In the genomic region with DNA sequence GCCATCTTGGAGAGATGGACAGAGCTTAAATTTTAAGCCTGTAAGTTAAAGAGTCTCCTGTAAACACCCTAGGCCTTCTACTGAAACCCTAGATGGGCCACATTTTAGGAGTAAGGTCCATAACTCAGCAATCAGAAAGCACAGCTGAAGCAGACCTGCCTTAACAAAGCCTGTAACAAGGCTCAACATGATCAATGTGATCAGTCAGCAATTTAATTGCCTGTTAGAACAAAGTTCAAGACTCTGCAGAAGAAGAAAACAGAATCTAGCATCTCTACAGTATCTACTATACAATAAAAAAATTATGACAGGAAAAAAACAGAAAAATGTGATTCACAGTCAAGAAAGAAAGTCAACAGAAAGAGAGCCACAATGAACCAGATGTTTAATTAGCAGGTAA, we compare ENCODE assay signal across 22 cellular contexts. TPM values are rescaled to one million over a fixed set of nuclear protein-coding genes. Genes with fewer than 3 reads are reported as not detected.
DNase-seq lines count a peak whose midpoint lies in the region; ATAC-seq, FAIRE-seq and TF ChIP-seq lines count a peak whose summit lies in the region.
"Had no signal": no experiment of that assay in that cellular context is flagged by ENCODE, and none has a peak within 500 bp of the region (broad histone marks: within the 10 kb centered on the region; RNA-seq: fewer than 3 reads in every experiment).

No MANE protein-coding gene starts in this region.

- no peak for ATAC-seq in HepG2
- no peak for ATAC-seq in right lobe of liver
- no peak for ATAC-seq in GM19035 (IDR thresholded peaks at IDR 0.05; ENCODE audit: unreplicated experiment)
- ATAC-seq: CD8-positive, alpha-beta T cell; GM12878 had no signal

- peaks cover 33% of the 10 kb centered on the region for H3K4me1 Mint-ChIP-seq in nephron progenitor cell
- H3K4me1 Mint-ChIP-seq: B cell, IgD-negative memory B cell had no signal

- no peaks in the 10 kb centered on the region for H3K27me3 Mint-ChIP-seq in nephron progenitor cell (ENCODE audit: low read depth, poor library complexity)

- in situ Hi-C loops in HepG2 (cut with HindIII; ENCODE audit: extremely low pct_ligation_motif_present, low pct_unique_long_range_greater_than_20kb) = no loop called here

- TF ChIP-seq POLR2A in HepG2 (IDR thresholded peaks at IDR 0.05; ENCODE audit: insufficient read depth in 1 of 2, low read depth in 2 of 2, low read length in 2 of 2) (no peak), right lobe of liver (IDR thresholded peaks at IDR 0.05) (no peak)

- H3K9me3 Mint-ChIP-seq in nephron progenitor cell = peaks cover 5% of the 10 kb centered on the region
- H3K9me3 Mint-ChIP-seq: CD8-positive, alpha-beta T cell; HFFc6; IgD-negative memory B cell had no signal

- no peak for FAIRE-seq in HepG2 (lab: Jason Lieb, UNC)
- FAIRE-seq in bronchial epithelial cell (lab: Jason Lieb, UNC) = no peak
- FAIRE-seq: GM12878, GM19239, H1 had no signal

- POLR2A ChIA-PET in HepG2 (lab: Yijun Ruan, JAX) = no interaction called here

- TF ChIP-seq EP300 in HepG2 (IDR thresholded peaks at IDR 0.05; ENCODE audit: low read depth in 2 of 2, low read length in 2 of 2) = no peak
- no peak for TF ChIP-seq EP300 in HepG2 (CRISPR knock-in tag; IDR thresholded peaks at IDR 0.05; ENCODE audit: borderline replicate concordance)

- TF ChIP-seq CTCF in HepG2 (CRISPR knock-in tag; IDR thresholded peaks at IDR 0.05) (no peak), right lobe of liver (IDR thresholded peaks at IDR 0.05) (no peak), bronchial epithelial cell (IDR thresholded peaks at IDR 0.05; ENCODE audit: insufficient read depth, low read length, severe bottlenecking) (no peak), nephron progenitor cell (IDR thresholded peaks at IDR 0.05) (no peak)

- H3K36me3 Mint-ChIP-seq in nephron progenitor cell (ENCODE audit: low read depth) = peaks cover 74% of the 10 kb centered on the region
- H3K36me3 Mint-ChIP-seq: CD8-positive, alpha-beta T cell had no signal

- intact Hi-C loops in HepG2 (cut with micrococcal nuclease; ENCODE audit: unreplicated experiment) = no loop called here
- intact Hi-C loops in right lobe of liver (cut with DNase I) = no loop called here

- H3K27me3 ChIP-seq in HepG2 (ENCODE audit: control insufficient read depth in 1 of 2, insufficient read depth in 2 of 2, low read length in 2 of 2) = no peaks in the 10 kb centered on the region
- no peaks in the 10 kb centered on the region for H3K27me3 ChIP-seq in right lobe of liver
- H3K27me3 ChIP-seq in bronchial epithelial cell (ENCODE audit: control insufficient read depth, insufficient read depth, low read length) = no peaks in the 10 kb centered on the region
- H3K27me3 ChIP-seq: BLaER1 treated with 17β-estradiol and CSF1 and Interleukin-3, amounts not matched to agents 10 nM and 100 nM had no signal

- CTCF ChIA-PET in HepG2 (lab: Yijun Ruan, JAX; ENCODE audit: low intra/inter-chr PET ratio, low total read pairs) = no interaction called here

- no peak for DNase-seq in HepG2 (ENCODE audit: low spot score)
- DNase-seq in right lobe of liver = no peak
- peak; percentile 44 for DNase-seq in bronchial epithelial cell (ENCODE audit: low read depth)
- DNase-seq in nephron progenitor cell = no peak
- DNase-seq in NCI-H446 (lab: John Stamatoyannopoulos, UW) = no peak
- no peak for DNase-seq in superior temporal gyrus (ENCODE audit: extremely low spot score)
- DNase-seq: CD8-positive, alpha-beta T cell; DMS 273 treated with DMSO at 0.1 percent for 48 hours; DMS53; DND-41; EL; HFFc6 had no signal

- no peak overlapping the region for H3K4me2 ChIP-seq in HepG2 (ENCODE audit: low read depth, low read length)
- H3K4me2 ChIP-seq: BLaER1 treated with 17β-estradiol and CSF1 and Interleukin-3, amounts not matched to agents 10 nM and 100 nM had no signal

- BruUV-seq in HepG2 (replicated peaks; lab: Mats Ljungman, UMichigan) = no TSS peak

- H3K4me3 ChIP-seq in HepG2 (replicated peaks in 1 of 3; ENCODE audit: insufficient read depth in 1 of 3, low read depth in 2 of 3, low read length in 3 of 3) (no peak overlapping the region), right lobe of liver (no peak overlapping the region), bronchial epithelial cell (ENCODE audit: low read depth, low read length) (no peak overlapping the region)
- H3K4me3 ChIP-seq: BLaER1 treated with 17β-estradiol and CSF1 and Interleukin-3, amounts not matched to agents 10 nM and 100 nM; GM12878; HAP-1 had no signal

- H3K4me3 Mint-ChIP-seq in nephron progenitor cell = no peak overlapping the region
- H3K4me3 Mint-ChIP-seq: B cell; CD8-positive, alpha-beta T cell; HFFc6; IgD-negative memory B cell had no signal

- no peak overlapping the region for H3K9ac ChIP-seq in HepG2 (ENCODE audit: insufficient read depth, low read depth, low read length)
- H3K9ac ChIP-seq: BLaER1 treated with 17β-estradiol and CSF1 and Interleukin-3, amounts not matched to agents 10 nM and 100 nM had no signal

- H4K20me1 ChIP-seq in HepG2 (ENCODE audit: insufficient read depth, low read length) = no peaks in the 10 kb centered on the region
- H4K20me1 ChIP-seq: BLaER1 treated with 17β-estradiol and CSF1 and Interleukin-3, amounts not matched to agents 10 nM and 100 nM had no signal

- H3K4me1 ChIP-seq in HepG2 (ENCODE audit: insufficient read depth, low read length) = peaks cover 19% of the 10 kb centered on the region
- H3K4me1 ChIP-seq in right lobe of liver = no peaks in the 10 kb centered on the region
- H3K4me1 ChIP-seq: BLaER1 treated with 17β-estradiol and CSF1 and Interleukin-3, amounts not matched to agents 10 nM and 100 nM had no signal

- H3K9me3 ChIP-seq in HepG2 (ENCODE audit: low read length) (no peaks in the 10 kb centered on the region), right lobe of liver (no peaks in the 10 kb centered on the region)
- H3K9me3 ChIP-seq: BLaER1 treated with 17β-estradiol and CSF1 and Interleukin-3, amounts not matched to agents 10 nM and 100 nM; HAP-1 had no signal

- H3K36me3 ChIP-seq in HepG2 (replicated peaks in 1 of 2; ENCODE audit: control insufficient read depth in 1 of 2, insufficient read depth in 2 of 2, low read length in 2 of 2) = peaks cover 10 to 58% of the 10 kb centered on the region in 2 experiments; a peak in 4 of 5 replicates
- no peaks in the 10 kb centered on the region for H3K36me3 ChIP-seq in right lobe of liver
- peaks cover 5% of the 10 kb centered on the region for H3K36me3 ChIP-seq in bronchial epithelial cell (ENCODE audit: control insufficient read depth, insufficient read depth, low read length)

- TF ChIP-seq RAD21 in HepG2 (CRISPR knock-in tag; IDR thresholded peaks at IDR 0.05) = no peak

- H3K27ac Mint-ChIP-seq in nephron progenitor cell = peak overlapping the region; percentile 7
- H3K27ac Mint-ChIP-seq: B cell; CD8-positive, alpha-beta T cell; HFFc6; IgD-negative memory B cell had no signal

- H3K27ac ChIP-seq in HepG2 (ENCODE audit: extremely low read length, insufficient read depth, low read length) = no peak overlapping the region
- H3K27ac ChIP-seq in right lobe of liver = no peak overlapping the region
- H3K27ac ChIP-seq: 22Rv1; BLaER1 treated with 17β-estradiol and CSF1 and Interleukin-3, amounts not matched to agents 10 nM and 100 nM; HL-60 had no signal

- peaks cover 36% of the 10 kb centered on the region for H3K79me2 ChIP-seq in HepG2 (ENCODE audit: insufficient read depth, low read length)

- no peak overlapping the region for H2AFZ ChIP-seq in HepG2 (ENCODE audit: low read length)

RNA-seq across cellular contexts. Expression of a gene that starts 27.1 kb away (rescaled TPM):
- total RNA-seq in HepG2 (2016; rRNA removed; fragmentation: Illumina TruSeq; extraction: Trizol) = 67.5 and 99.8 TPM in 2 replicates
- 127 and 147 TPM in 2 replicates for total RNA-seq in HepG2 (2016; cell fraction: cytosol; rRNA removed; fragmentation: Illumina TruSeq; extraction: Trizol; ENCODE audit: low read depth)
- total RNA-seq in HepG2 (2016; cell fraction: insoluble cytoplasmic fraction; rRNA removed; fragmentation: Illumina TruSeq; extraction: Trizol) = 68.9 and 96.4 TPM in 2 replicates
- total RNA-seq in HepG2 (2016; cell fraction: membrane; rRNA removed; fragmentation: Illumina TruSeq; extraction: Trizol) = 82.3 and 91.0 TPM in 2 replicates
- total RNA-seq in HepG2 (2016; cell fraction: nucleus; rRNA removed; fragmentation: Illumina TruSeq; extraction: Trizol) = 59.8 and 61.0 TPM in 2 replicates
- 40.3 and 45.8 TPM in 2 replicates for polyA plus RNA-seq in HepG2 (2011; rRNA removed)
- polyA plus RNA-seq in HepG2 (2011; cell fraction: cytosol; rRNA removed) = 21.7 and 32.6 TPM in 2 replicates
- 33.2 and 41.7 TPM in 2 replicates for polyA plus RNA-seq in HepG2 (2011; cell fraction: nucleus; rRNA removed)
- polyA plus RNA-seq in HepG2 (2012) = 73.2 and 109 TPM in 2 replicates
- polyA plus RNA-seq in HepG2 (2016; cell fraction: cytosol; fragmentation: Illumina TruSeq; extraction: Trizol; ENCODE audit: low read depth) = 13.9 and 14.1 TPM in 2 replicates
- polyA plus RNA-seq in HepG2 (2016; cell fraction: insoluble cytoplasmic fraction; fragmentation: Illumina TruSeq; extraction: Trizol; ENCODE audit: low read depth) = 101 and 102 TPM in 2 replicates
- 27.0 and 27.3 TPM in 2 replicates for polyA plus RNA-seq in HepG2 (2016; cell fraction: membrane; fragmentation: Illumina TruSeq; extraction: Trizol; ENCODE audit: low read depth)
- 55.0 TPM in 2 replicates for polyA plus RNA-seq in HepG2 (2016; cell fraction: nucleus; fragmentation: Illumina TruSeq; extraction: Trizol; ENCODE audit: insufficient read depth, low read depth)
- polyA minus RNA-seq in HepG2 (2011; rRNA and poly(A)+ RNA removed; ENCODE audit: low replicate concordance) = 19.0 and 33.7 TPM in 2 replicates
- 67.6 and 75.0 TPM in 2 replicates for polyA minus RNA-seq in HepG2 (2011; cell fraction: cytosol; rRNA and poly(A)+ RNA removed)
- 90.5 and 106 TPM in 2 replicates for polyA minus RNA-seq in HepG2 (2011; cell fraction: nucleus; rRNA and poly(A)+ RNA removed)
- 10 to 100 TPM; 34.6 to 52.8 (median 40.8) TPM for total RNA-seq in right lobe of liver
- total RNA-seq in bronchial epithelial cell = 62.4 and 89.7 TPM in 2 replicates
- total RNA-seq: B cell had no signal

RNA-seq across cellular contexts. Expression of a gene that starts 27.5 kb away (rescaled TPM):
- total RNA-seq in HepG2 (2016; rRNA removed; fragmentation: Illumina TruSeq; extraction: Trizol) = 22.5 and 24.7 TPM in 2 replicates
- total RNA-seq in HepG2 (2016; cell fraction: cytosol; rRNA removed; fragmentation: Illumina TruSeq; extraction: Trizol; ENCODE audit: low read depth) = 2.8 and 3.4 TPM in 2 replicates
- 23.3 TPM in 2 replicates for total RNA-seq in HepG2 (2016; cell fraction: insoluble cytoplasmic fraction; rRNA removed; fragmentation: Illumina TruSeq; extraction: Trizol)
- total RNA-seq in HepG2 (2016; cell fraction: membrane; rRNA removed; fragmentation: Illumina TruSeq; extraction: Trizol) = 18.1 and 21.3 TPM in 2 replicates
- 15.8 TPM in 2 replicates for total RNA-seq in HepG2 (2016; cell fraction: nucleus; rRNA removed; fragmentation: Illumina TruSeq; extraction: Trizol)
- 21.2 and 21.4 TPM in 2 replicates for polyA plus RNA-seq in HepG2 (2011; rRNA removed)
- polyA plus RNA-seq in HepG2 (2011; cell fraction: cytosol; rRNA removed) = 16.7 and 19.2 TPM in 2 replicates
- 9.7 and 10.8 TPM in 2 replicates for polyA plus RNA-seq in HepG2 (2011; cell fraction: nucleus; rRNA removed)
- polyA plus RNA-seq in HepG2 (2012) = 35.4 and 36.3 TPM in 2 replicates
- 2.6 and 2.8 TPM in 2 replicates for polyA plus RNA-seq in HepG2 (2016; cell fraction: cytosol; fragmentation: Illumina TruSeq; extraction: Trizol; ENCODE audit: low read depth)
- polyA plus RNA-seq in HepG2 (2016; cell fraction: insoluble cytoplasmic fraction; fragmentation: Illumina TruSeq; extraction: Trizol; ENCODE audit: low read depth) = 30.8 and 30.9 TPM in 2 replicates
- polyA plus RNA-seq in HepG2 (2016; cell fraction: membrane; fragmentation: Illumina TruSeq; extraction: Trizol; ENCODE audit: low read depth) = 12.6 and 14.5 TPM in 2 replicates
- 25.4 and 26.3 TPM in 2 replicates for polyA plus RNA-seq in HepG2 (2016; cell fraction: nucleus; fragmentation: Illumina TruSeq; extraction: Trizol; ENCODE audit: insufficient read depth, low read depth)
- 8.3 and 28.5 TPM in 2 replicates for polyA minus RNA-seq in HepG2 (2011; rRNA and poly(A)+ RNA removed; ENCODE audit: low replicate concordance)
- polyA minus RNA-seq in HepG2 (2011; cell fraction: cytosol; rRNA and poly(A)+ RNA removed) = 31.9 and 34.1 TPM in 2 replicates
- polyA minus RNA-seq in HepG2 (2011; cell fraction: nucleus; rRNA and poly(A)+ RNA removed) = 15.5 and 17.7 TPM in 2 replicates
- 10 to 100 TPM; 13.0 to 55.1 (median 34.4) TPM for total RNA-seq in right lobe of liver
- 48.4 and 63.5 TPM in 2 replicates for total RNA-seq in bronchial epithelial cell
- polyA plus RNA-seq: IgD-negative memory B cell had no signal
